8 cellular contexts compared by ENCODE assay signal in the genomic region with DNA sequence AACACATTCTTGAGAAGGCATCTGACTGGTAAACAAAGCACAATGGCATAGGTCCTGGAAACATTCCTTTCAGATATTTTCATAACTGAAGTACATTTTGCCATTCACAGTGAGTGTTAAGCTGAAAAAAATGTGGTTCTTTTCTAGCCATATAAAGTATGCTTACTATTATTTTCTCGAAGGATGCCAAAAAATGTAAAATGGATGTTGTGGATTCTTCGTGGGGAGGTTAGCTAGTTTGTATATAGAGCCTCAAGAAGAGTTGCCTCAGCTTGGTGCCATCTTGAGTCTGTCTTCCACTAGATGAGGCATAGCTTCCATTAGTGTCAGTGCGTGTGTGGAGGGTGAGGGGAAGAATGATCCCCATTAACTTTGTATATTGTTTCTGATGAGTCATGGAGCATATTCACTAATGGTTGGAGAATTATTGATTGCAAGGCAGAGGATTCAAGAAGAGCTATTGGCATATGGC. TPM values are rescaled to one million over a fixed set of nuclear protein-coding genes. Genes with fewer than 3 reads are reported as not detected.
DNase-seq lines count a peak whose midpoint lies in the region; ATAC-seq lines count a peak whose summit lies in the region.

No MANE protein-coding gene starts in this region.

- intact Hi-C loops in naive thymus-derived CD4-positive, alpha-beta T cell (cut with micrococcal nuclease) = loop anchor here (5.0 to 10.0 kb wide), 3 partner anchors 892 to 1511 kb away; a partner anchor contains a TSS

- H4K20me1 ChIP-seq in BLaER1 = peaks cover 71% of the 10 kb centered on the region

- peaks cover 4 to 31% (median 21%) of the 10 kb centered on the region in 5 donors for H3K36me3 Mint-ChIP-seq in naive thymus-derived CD4-positive, alpha-beta T cell

- no peaks in the 10 kb centered on the region for H3K9me3 Mint-ChIP-seq in naive thymus-derived CD4-positive, alpha-beta T cell

- peak overlapping the region; percentile 78 to 98 (median 91) for H3K27ac Mint-ChIP-seq in naive thymus-derived CD4-positive, alpha-beta T cell

- POLR2A ChIA-PET in naive thymus-derived CD4-positive, alpha-beta T cell (lab: Charles Lee) = interaction anchor here (0.7 to 11.1 kb wide), 10 partner anchors 9 to 100 kb away, joined by 3 to 203 read pairs (median 4); no protein-coding TSS in a partner anchor

- no peak overlapping the region for H3K27ac ChIP-seq in BLaER1
- H3K27ac ChIP-seq in naive thymus-derived CD4-positive, alpha-beta T cell (ENCODE audit: low read depth, low read length) = peak overlapping the region; percentile 99

- peaks cover 31 to 66% (median 59%) of the 10 kb centered on the region in 7 donors for H3K4me1 Mint-ChIP-seq in naive thymus-derived CD4-positive, alpha-beta T cell

- H3K4me3 ChIP-seq in BLaER1 = no peak overlapping the region
- peak overlapping the region; percentile 75 for H3K4me3 ChIP-seq in MG63
- H3K4me3 ChIP-seq in naive thymus-derived CD4-positive, alpha-beta T cell (ENCODE audit: low read length) = peak overlapping the region; percentile 77
- no peak overlapping the region for H3K4me3 ChIP-seq in H7 (ENCODE audit: insufficient read depth, low read depth, low read length)

- H3K9me3 ChIP-seq in BLaER1 (no peaks in the 10 kb centered on the region), MG63 (no peaks in the 10 kb centered on the region)
- H3K9me3 ChIP-seq in naive thymus-derived CD4-positive, alpha-beta T cell (ENCODE audit: control insufficient read depth in 2 of 3, low read length in 3 of 3) = no peaks in the 10 kb centered on the region

- peak overlapping the region; percentile 89 for H3K4me2 ChIP-seq in BLaER1

- H3K27me3 ChIP-seq in BLaER1 = no peaks in the 10 kb centered on the region
- H3K27me3 ChIP-seq in MG63 = no peaks in the 10 kb centered on the region
- H3K27me3 ChIP-seq in naive thymus-derived CD4-positive, alpha-beta T cell (ENCODE audit: control insufficient read depth in 2 of 2, insufficient read depth in 2 of 2, low read length in 2 of 2) = no peaks in the 10 kb centered on the region
- peaks cover 6% of the 10 kb centered on the region for H3K27me3 ChIP-seq in H7 (ENCODE audit: control insufficient read depth, insufficient read depth, low read length)

- CTCF ChIA-PET in naive thymus-derived CD4-positive, alpha-beta T cell (lab: Charles Lee) = interaction anchor here (0.7 kb wide), 1 partner anchor 16 kb away, joined by 5 read pairs; no protein-coding TSS in a partner anchor

- no peak overlapping the region for H3K9ac ChIP-seq in BLaER1

- DNase-seq in MG63 (peak; percentile 90), amniotic stem cell (lab: John Stamatoyannopoulos, UW) (peak; percentile 75), globus pallidus (ENCODE audit: low spot score) (no peak), H7 (no peak), NCI-H345 treated with DMSO at 0.1 percent for 48 hours (lab: John Stamatoyannopoulos, UW; ENCODE audit: unreplicated experiment) (no peak)
- peak in 1 of 9 donors; percentile 62 for DNase-seq in naive thymus-derived CD4-positive, alpha-beta T cell

- no peaks in the 10 kb centered on the region for H3K27me3 Mint-ChIP-seq in naive thymus-derived CD4-positive, alpha-beta T cell

- H3K4me1 ChIP-seq in BLaER1 = peaks cover 18% of the 10 kb centered on the region
- H3K4me1 ChIP-seq in naive thymus-derived CD4-positive, alpha-beta T cell (ENCODE audit: control insufficient read depth in 2 of 2, insufficient read depth in 2 of 2, low read length in 2 of 2) = peaks cover 26 to 40% of the 10 kb centered on the region in 2 donors

- no peak for ATAC-seq in naive thymus-derived CD4-positive, alpha-beta T cell
- no peak for ATAC-seq in GM18519 (IDR thresholded peaks at IDR 0.05; ENCODE audit: low FRiP score, unreplicated experiment)

- no peaks in the 10 kb centered on the region for H3K36me3 ChIP-seq in BLaER1
- peaks cover 53% of the 10 kb centered on the region for H3K36me3 ChIP-seq in MG63
- H3K36me3 ChIP-seq in naive thymus-derived CD4-positive, alpha-beta T cell (ENCODE audit: control insufficient read depth in 2 of 3, insufficient read depth in 3 of 3, low read length in 3 of 3) = peaks cover 0 to 12% (median 3%) of the 10 kb centered on the region in 3 experiments
- no peaks in the 10 kb centered on the region for H3K36me3 ChIP-seq in H7 (replicated peaks; ENCODE audit: control insufficient read depth, insufficient read depth, low read length)

- peak overlapping the region; percentile 78 to 100 (median 90) for H3K4me3 Mint-ChIP-seq in naive thymus-derived CD4-positive, alpha-beta T cell

RNA-seq across cellular contexts. Expression of a gene that starts 4.1 kb away (rescaled TPM):
- 171 and 176 TPM in 2 replicates for total RNA-seq in MG63 (2014; rRNA removed; shearing (Covaris generic); ENCODE audit: low replicate concordance)
- 100 to 1,000 TPM; 459 to 675 (median 508) TPM for total RNA-seq in naive thymus-derived CD4-positive, alpha-beta T cell
- polyA plus RNA-seq in naive thymus-derived CD4-positive, alpha-beta T cell = 100 to 1,000 TPM; 371 to 389 TPM
- total RNA-seq in H7 (2014; rRNA removed; shearing (Covaris generic)) = 11.1 and 25.3 TPM in 2 replicates

Comparison
In these comparisons a context has a peak if more than half of its experiments do, and no peak if none do; other contexts are left out.
1. H3K4me3 ChIP-seq: peak in MG63 (single experiment) and naive thymus-derived CD4-positive, alpha-beta T cell (single experiment); none in BLaER1 (single experiment) and H7 (single experiment).
2. DNase-seq: peak in MG63 (single experiment) and amniotic stem cell (single experiment); none in globus pallidus (single experiment), H7 (single experiment) and NCI-H345 treated with DMSO at 0.1 percent for 48 hours (single experiment).